Comparison of ENCODE assay signal across 8 cellular contexts in the genomic region with DNA sequence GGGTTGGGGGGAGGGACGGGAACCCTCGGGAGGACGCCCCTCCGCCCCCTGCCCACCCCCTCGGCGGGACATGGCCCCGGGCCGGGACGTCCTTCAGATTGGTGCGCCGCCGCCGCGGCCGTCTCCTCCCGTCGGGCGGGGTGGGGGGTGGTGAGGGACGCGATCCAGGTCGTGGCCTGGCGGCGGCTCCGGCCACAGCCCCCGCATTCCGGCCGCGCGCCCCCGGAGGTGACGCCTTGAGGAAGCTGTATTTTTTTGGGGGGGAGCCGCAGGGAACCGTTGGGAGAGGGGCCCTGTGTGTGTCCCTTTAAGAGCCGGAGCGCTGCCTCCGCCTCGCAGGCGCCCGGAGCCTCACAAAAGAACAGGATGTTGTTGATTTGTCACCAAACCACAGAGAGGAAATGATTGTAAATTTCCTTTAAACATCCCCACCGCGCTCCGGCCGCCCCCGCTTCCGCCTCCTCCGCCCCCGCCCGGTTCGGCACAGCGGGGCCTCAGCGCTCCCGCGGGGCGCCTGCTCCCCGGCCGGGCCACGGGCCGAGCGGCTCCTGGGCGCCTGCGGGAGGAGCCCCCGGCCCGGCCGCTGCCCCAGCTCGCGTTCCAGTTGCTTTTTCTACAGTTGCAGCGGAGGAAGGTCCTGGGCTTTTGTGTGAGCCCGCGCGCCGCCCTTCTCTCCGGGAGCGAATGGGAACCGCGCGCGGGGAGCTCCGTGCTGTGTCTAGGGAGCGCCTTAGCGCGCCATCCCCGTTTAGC. TPM values are rescaled to one million over a fixed set of nuclear protein-coding genes. Genes with fewer than 3 reads are reported as not detected.
DNase-seq lines count a peak whose midpoint lies in the region; ATAC-seq and TF ChIP-seq lines count a peak whose summit lies in the region.

No MANE protein-coding gene starts in this region.

- no peaks in the 10 kb centered on the region for H3K27me3 ChIP-seq in endodermal cell (ENCODE audit: control insufficient read depth, insufficient read depth, low read length, poor library complexity, severe bottlenecking)

- H3K36me3 ChIP-seq in endodermal cell (ENCODE audit: control insufficient read depth, insufficient read depth, low read length): no peaks in the 10 kb centered on the region

- peak overlapping the region; percentile 91 for H3K27ac ChIP-seq in endodermal cell (ENCODE audit: low read depth, low read length)

- peak; percentile 94 for ATAC-seq in HG03442 (IDR thresholded peaks at IDR 0.05; ENCODE audit: unreplicated experiment)
- ATAC-seq in activated CD8-positive, alpha-beta memory T cell treated with anti-CD3 and anti-CD28 coated beads, Interleukin-2, amount 10 ng/mL, durations not matched to agents 7 days and 5 days: peak; percentile 90

- peak; percentile 81 for DNase-seq in CD14-positive monocyte (ENCODE audit: low spot score)
- peak; percentile 71 for DNase-seq in GM19240 (ENCODE audit: insufficient read length, low spot score)
- peak; percentile 89 for DNase-seq in NOMO-1 (lab: John Stamatoyannopoulos, UW; ENCODE audit: unreplicated experiment in 2 of 2)
- peak; percentile 94 for DNase-seq in activated CD8-positive, alpha-beta memory T cell treated with anti-CD3 and anti-CD28 coated beads, Interleukin-2, amount 10 ng/mL, durations not matched to agents 7 days and 5 days
- DNase-seq in endodermal cell: peak; percentile 96
- DNase-seq in mesenteric fat pad (ENCODE audit: low spot score): peak; percentile 95
- peak; percentile 88 for DNase-seq in stimulated activated CD8-positive, alpha-beta memory T cell treated with anti-CD3 and anti-CD28 coated beads, Interleukin-12 subunit alpha, Interleukin-12 subunit beta, amount 100 ng/mL, for 4 hours (ENCODE audit: low read depth)

- peaks cover 75 to 88% (median 84%) of the 10 kb centered on the region in 3 donors for H3K27me3 Mint-ChIP-seq in CD14-positive monocyte (ENCODE audit: low read depth in 3 of 3)
- H3K27me3 Mint-ChIP-seq in activated CD8-positive, alpha-beta memory T cell treated with anti-CD3 and anti-CD28 coated beads, Interleukin-2, amount 10 ng/mL, durations not matched to agents 7 days and 5 days: peaks cover 26% of the 10 kb centered on the region
- no peaks in the 10 kb centered on the region for H3K27me3 Mint-ChIP-seq in endodermal cell (ENCODE audit: insufficient read depth)

- intact Hi-C loops in CD14-positive monocyte (cut with micrococcal nuclease): loop anchor here (5.0 to 10.0 kb wide), 2 partner anchors 132 to 615 kb away; no protein-coding TSS in a partner anchor

- peak overlapping the region; percentile 69 for H3K9ac ChIP-seq in endodermal cell (ENCODE audit: extremely low read depth, low read length, poor library complexity, severe bottlenecking)

- CTCF ChIA-PET in activated CD8-positive, alpha-beta memory T cell treated with anti-CD3 and anti-CD28 coated beads, Interleukin-2, amount 10 ng/mL, durations not matched to agents 7 days and 5 days (lab: Charles Lee): interaction anchor here (0.7 to 1.7 kb wide), 4 partner anchors 32 to 434 kb away, joined by 3 to 4 read pairs (median 4); partner anchors contain the start of gene SPRY4

- H3K9me3 Mint-ChIP-seq in CD14-positive monocyte (peaks cover 0 to 18% (median 11%) of the 10 kb centered on the region in 7 donors), endodermal cell (no peaks in the 10 kb centered on the region)
- H3K9me3 Mint-ChIP-seq in activated CD8-positive, alpha-beta memory T cell treated with anti-CD3 and anti-CD28 coated beads, Interleukin-2, amount 10 ng/mL, durations not matched to agents 7 days and 5 days (ENCODE audit: low read depth): no peaks in the 10 kb centered on the region

- peak overlapping the region; percentile 72 for H3K4me3 ChIP-seq in endodermal cell (ENCODE audit: low read length)

- H3K9me3 ChIP-seq in endodermal cell (ENCODE audit: control insufficient read depth, low read length): no peaks in the 10 kb centered on the region

- H3K4me1 Mint-ChIP-seq in CD14-positive monocyte (peaks cover 22% of the 10 kb centered on the region), endodermal cell (peaks cover 58% of the 10 kb centered on the region)
- peaks cover 20% of the 10 kb centered on the region for H3K4me1 Mint-ChIP-seq in activated CD8-positive, alpha-beta memory T cell treated with anti-CD3 and anti-CD28 coated beads, Interleukin-2, amount 10 ng/mL, durations not matched to agents 7 days and 5 days

- peaks cover 23% of the 10 kb centered on the region for H3K4me1 ChIP-seq in endodermal cell (ENCODE audit: control insufficient read depth, insufficient read depth, low read length)

- H3K27ac Mint-ChIP-seq in CD14-positive monocyte: peak overlapping the region; percentile 22 to 90 (median 88)
- H3K27ac Mint-ChIP-seq in activated CD8-positive, alpha-beta memory T cell treated with anti-CD3 and anti-CD28 coated beads, Interleukin-2, amount 10 ng/mL, durations not matched to agents 7 days and 5 days: peak overlapping the region; percentile 89
- peak overlapping the region; percentile 97 for H3K27ac Mint-ChIP-seq in endodermal cell

- peak overlapping the region; percentile 78 to 87 for H3K4me3 Mint-ChIP-seq in CD14-positive monocyte
- peak overlapping the region; percentile 70 for H3K4me3 Mint-ChIP-seq in activated CD8-positive, alpha-beta memory T cell treated with anti-CD3 and anti-CD28 coated beads, Interleukin-2, amount 10 ng/mL, durations not matched to agents 7 days and 5 days
- H3K4me3 Mint-ChIP-seq in endodermal cell: peak overlapping the region; percentile 50

- no peak for TF ChIP-seq CTCF in CD14-positive monocyte (IDR thresholded peaks at IDR 0.05)
- no peak for TF ChIP-seq CTCF in endodermal cell (conservative IDR thresholded peaks at IDR 0.05)

- H3K36me3 Mint-ChIP-seq in CD14-positive monocyte (peaks cover 7% of the 10 kb centered on the region in 2 donors), endodermal cell (ENCODE audit: low read depth) (peaks cover 3% of the 10 kb centered on the region)
- no peaks in the 10 kb centered on the region for H3K36me3 Mint-ChIP-seq in activated CD8-positive, alpha-beta memory T cell treated with anti-CD3 and anti-CD28 coated beads, Interleukin-2, amount 10 ng/mL, durations not matched to agents 7 days and 5 days

- WGBS in endodermal cell (ENCODE audit: insufficient coverage in 1 of 2, insufficient read length in 1 of 2), 2 experiments: 1% methylated on average over 25 to 82 of the region's 82 CpGs

RNA-seq across cellular contexts. Expression of gene SPRY4, which starts 32.1 kb away (rescaled TPM):
- polyA plus RNA-seq in CD14-positive monocyte: not detected
- under 1 TPM; 0.09 to 0.14 TPM for total RNA-seq in activated CD8-positive, alpha-beta memory T cell treated with anti-CD3 and anti-CD28 coated beads, Interleukin-2, amount 10 ng/mL, durations not matched to agents 7 days and 5 days
- total RNA-seq in endodermal cell: 100 to 1,000 TPM in 1 of 2 donors, 10 to 100 TPM in 1; 70.2 to 164 TPM
- 27.0 TPM for polyA plus RNA-seq in endodermal cell (2013, experiment 1 of 2)
- 29.6 TPM for polyA plus RNA-seq in endodermal cell (2013, experiment 2 of 2)
- total RNA-seq in mesenteric fat pad: 79.7 TPM

Comparison
In these comparisons a context has a peak if more than half of its experiments do, and no peak if none do; other contexts are left out.
1. Peak in every context shown above with its lines: DNase-seq, ATAC-seq, H3K4me3 ChIP-seq and H3K27ac ChIP-seq.
2. RNA of gene SPRY4, which starts 32.1 kb away (total RNA-seq): 70.2 to 164 TPM in endodermal cell and 79.7 TPM in mesenteric fat pad (single experiment); 0.09 to 0.14 TPM in activated CD8-positive, alpha-beta memory T cell treated with anti-CD3 and anti-CD28 coated beads, Interleukin-2, amount 10 ng/mL, durations not matched to agents 7 days and 5 days; every median in the first group is over 10 times any median in the second.